Comparison of ENCODE assay signal across 8 cellular contexts in the genomic region with DNA sequence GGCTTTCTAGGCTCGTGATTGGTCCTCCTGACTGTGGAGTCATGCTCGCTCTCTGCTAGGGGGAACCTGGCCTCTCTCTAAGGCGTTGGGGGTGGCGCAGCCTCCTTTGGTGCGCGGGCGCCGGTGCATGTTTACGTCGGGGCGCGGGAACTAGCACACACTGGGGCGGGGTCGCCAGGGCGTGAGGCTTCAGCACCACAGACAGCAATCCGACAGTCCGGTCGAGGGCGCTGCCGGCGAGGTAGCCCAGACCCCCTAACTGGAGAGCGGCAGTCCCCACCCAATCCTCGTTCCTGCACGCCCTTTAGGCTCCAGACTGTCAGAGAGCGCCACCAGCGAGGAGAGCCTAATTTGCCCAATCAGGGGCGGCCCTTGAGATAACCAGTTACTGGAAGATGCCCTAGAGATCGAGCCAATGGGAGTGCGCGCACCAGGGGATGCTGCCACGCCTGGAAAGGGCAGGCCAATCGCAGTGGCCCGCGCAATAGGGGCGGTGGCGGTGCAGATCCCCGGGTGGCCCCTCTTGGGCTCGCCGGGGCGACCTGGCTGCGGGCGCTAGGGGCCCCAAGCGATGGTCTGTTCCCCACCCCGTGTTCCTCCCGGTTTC. TPM values are rescaled to one million over a fixed set of nuclear protein-coding genes. Genes with fewer than 3 reads are reported as not detected.
DNase-seq lines count a peak whose midpoint lies in the region; ATAC-seq and TF ChIP-seq lines count a peak whose summit lies in the region.

No MANE protein-coding gene starts in this region.

- WGBS in liver, result 6% methylated on average over 45 of the region's 45 CpGs

- peaks cover 54% of the 10 kb centered on the region for H3K27me3 Mint-ChIP-seq in dendritic cell treated with granulocyte-macrophage colony-stimulating factor and Interleukin-4, amounts not matched to agents 40 ng/mL and 50 ng/mL, for 4 days

- peaks cover 0 to 3% (median 0%) of the 10 kb centered on the region in 4 donors for H3K27me3 ChIP-seq in liver (ENCODE audit: control insufficient read depth in 4 of 4, insufficient read depth in 4 of 4, low read length in 3 of 4)

- peak overlapping the region; percentile 86 for H3K27ac Mint-ChIP-seq in dendritic cell treated with granulocyte-macrophage colony-stimulating factor and Interleukin-4, amounts not matched to agents 40 ng/mL and 50 ng/mL, for 4 days

- H3K36me3 ChIP-seq in liver (ENCODE audit: control insufficient read depth in 4 of 4, insufficient read depth in 3 of 4, low read depth in 1 of 4, low read length in 3 of 4), result peaks cover 0 to 5% (median 0%) of the 10 kb centered on the region in 4 donors

- no peak overlapping the region for H3K27ac ChIP-seq in liver (ENCODE audit: low read depth in 1 of 2, low read length in 2 of 2)

- H3K4me3 ChIP-seq in liver (ENCODE audit: low read depth in 1 of 3, low read length in 3 of 3), result peak overlapping the region in 1 of 3 donors; percentile 27

- H3K4me3 Mint-ChIP-seq in dendritic cell treated with granulocyte-macrophage colony-stimulating factor and Interleukin-4, amounts not matched to agents 40 ng/mL and 50 ng/mL, for 4 days, result peak overlapping the region; percentile 81

- no peaks in the 10 kb centered on the region for H3K9me3 Mint-ChIP-seq in dendritic cell treated with granulocyte-macrophage colony-stimulating factor and Interleukin-4, amounts not matched to agents 40 ng/mL and 50 ng/mL, for 4 days

- H3K9me3 ChIP-seq in liver (ENCODE audit: control insufficient read depth in 4 of 4, low read length in 3 of 4), result no peaks in the 10 kb centered on the region

- ATAC-seq in GM18858 (IDR thresholded peaks at IDR 0.05; ENCODE audit: unreplicated experiment) (peak; percentile 44), HG03175 (IDR thresholded peaks at IDR 0.05; ENCODE audit: unreplicated experiment) (peak; percentile 56)

- peak; percentile 2 for TF ChIP-seq CTCF in liver (IDR thresholded peaks at IDR 0.05; ENCODE audit: low read depth, low read length, missing input control)

- H3K9ac ChIP-seq in liver (ENCODE audit: low read depth in 1 of 2, low read length in 2 of 2), result no peak overlapping the region

- H3K4me1 Mint-ChIP-seq in dendritic cell treated with granulocyte-macrophage colony-stimulating factor and Interleukin-4, amounts not matched to agents 40 ng/mL and 50 ng/mL, for 4 days (ENCODE audit: low read depth), result peaks cover 36% of the 10 kb centered on the region

- intact Hi-C loops in dendritic cell treated with granulocyte-macrophage colony-stimulating factor and Interleukin-4, amounts not matched to agents 40 ng/mL and 50 ng/mL, for 4 days (cut with micrococcal nuclease), result loop anchor here (1.0 to 5.0 kb wide), 2 partner anchors 47 to 240 kb away; partner anchors contain the start of gene ECSIT

- peaks cover 14 to 25% (median 17%) of the 10 kb centered on the region in 4 donors for H3K4me1 ChIP-seq in liver (ENCODE audit: control insufficient read depth in 4 of 4, insufficient read depth in 4 of 4, low read length in 3 of 4)

- no peak for TF ChIP-seq RAD21 in liver (IDR thresholded peaks at IDR 0.05)

- peak; percentile 93 for DNase-seq in A172 (ENCODE audit: low spot score)
- DNase-seq in NCI-H446 (lab: John Stamatoyannopoulos, UW), result peak; percentile 75 to 96
- peak; percentile 59 to 71 for DNase-seq in activated CD4-positive, alpha-beta T cell treated with anti-CD3 and anti-CD28 coated beads for 24 hours (ENCODE audit: low read depth in 2 of 2)
- peak; percentile 14 to 52 (median 48) for DNase-seq in stimulated activated CD4-positive, alpha-beta T cell treated with anti-CD3 and anti-CD28 coated beads, TNF-alpha, amount 100 ng/mL, for 4 hours (ENCODE audit: low read depth in 3 of 3)

- H3K36me3 Mint-ChIP-seq in dendritic cell treated with granulocyte-macrophage colony-stimulating factor and Interleukin-4, amounts not matched to agents 40 ng/mL and 50 ng/mL, for 4 days (ENCODE audit: low read depth), result peaks cover 19% of the 10 kb centered on the region

TF ChIP-seq in liver, 16 proteins besides CTCF, POLR2A, EP300 and RAD21:
- TF ChIP-seq FOXA1 (IDR thresholded peaks at IDR 0.05), result no peak
- TF ChIP-seq, protein P1, sequence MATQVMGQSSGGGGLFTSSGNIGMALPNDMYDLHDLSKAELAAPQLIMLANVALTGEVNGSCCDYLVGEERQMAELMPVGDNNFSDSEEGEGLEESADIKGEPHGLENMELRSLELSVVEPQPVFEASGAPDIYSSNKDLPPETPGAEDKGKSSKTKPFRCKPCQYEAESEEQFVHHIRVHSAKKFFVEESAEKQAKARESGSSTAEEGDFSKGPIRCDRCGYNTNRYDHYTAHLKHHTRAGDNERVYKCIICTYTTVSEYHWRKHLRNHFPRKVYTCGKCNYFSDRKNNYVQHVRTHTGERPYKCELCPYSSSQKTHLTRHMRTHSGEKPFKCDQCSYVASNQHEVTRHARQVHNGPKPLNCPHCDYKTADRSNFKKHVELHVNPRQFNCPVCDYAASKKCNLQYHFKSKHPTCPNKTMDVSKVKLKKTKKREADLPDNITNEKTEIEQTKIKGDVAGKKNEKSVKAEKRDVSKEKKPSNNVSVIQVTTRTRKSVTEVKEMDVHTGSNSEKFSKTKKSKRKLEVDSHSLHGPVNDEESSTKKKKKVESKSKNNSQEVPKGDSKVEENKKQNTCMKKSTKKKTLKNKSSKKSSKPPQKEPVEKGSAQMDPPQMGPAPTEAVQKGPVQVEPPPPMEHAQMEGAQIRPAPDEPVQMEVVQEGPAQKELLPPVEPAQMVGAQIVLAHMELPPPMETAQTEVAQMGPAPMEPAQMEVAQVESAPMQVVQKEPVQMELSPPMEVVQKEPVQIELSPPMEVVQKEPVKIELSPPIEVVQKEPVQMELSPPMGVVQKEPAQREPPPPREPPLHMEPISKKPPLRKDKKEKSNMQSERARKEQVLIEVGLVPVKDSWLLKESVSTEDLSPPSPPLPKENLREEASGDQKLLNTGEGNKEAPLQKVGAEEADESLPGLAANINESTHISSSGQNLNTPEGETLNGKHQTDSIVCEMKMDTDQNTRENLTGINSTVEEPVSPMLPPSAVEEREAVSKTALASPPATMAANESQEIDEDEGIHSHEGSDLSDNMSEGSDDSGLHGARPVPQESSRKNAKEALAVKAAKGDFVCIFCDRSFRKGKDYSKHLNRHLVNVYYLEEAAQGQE (IDR thresholded peaks at IDR 0.05), result peak; percentile 18
TF ChIP-seq in liver: peak in this region for 1.

RNA-seq across cellular contexts. Expression of gene ELAVL3, which starts 1.0 kb away (rescaled TPM):
- not detected in 2 replicates for total RNA-seq in A172 (2014; rRNA removed; shearing (Covaris generic))
- total RNA-seq in liver, result not detected
- not detected for polyA plus RNA-seq in liver

RNA-seq across cellular contexts. Expression of gene ZNF653, which starts 23.8 kb away (rescaled TPM):
- 5.2 and 21.2 TPM in 2 replicates for total RNA-seq in A172 (2014; rRNA removed; shearing (Covaris generic))
- 1 to 10 TPM; 3.0 to 4.6 TPM for total RNA-seq in liver
- 1 to 10 TPM; 1.3 to 3.3 TPM for polyA plus RNA-seq in liver

RNA-seq across cellular contexts. Expression of gene PRKCSH, which starts 46.4 kb away (rescaled TPM):
- 149 and 173 TPM in 2 replicates for total RNA-seq in A172 (2014; rRNA removed; shearing (Covaris generic))
- total RNA-seq in liver, result 100 to 1,000 TPM in 1 of 2 donors, 10 to 100 TPM in 1; 53.0 to 104 TPM
- 100 to 1,000 TPM in 1 of 2 donors, 10 to 100 TPM in 1; 42.9 to 165 TPM for polyA plus RNA-seq in liver

RNA-seq across cellular contexts. Expression of gene ODAD3, which starts 47.0 kb away (rescaled TPM):
- total RNA-seq in A172 (2014; rRNA removed; shearing (Covaris generic)), result 1.5 and 6.1 TPM in 2 replicates
- under 1 TPM in 1 of 2 donors, not detected in 1; 0.08 TPM for total RNA-seq in liver
- polyA plus RNA-seq in liver, result under 1 TPM; 0.21 to 0.46 TPM

RNA-seq across cellular contexts. Expression of gene ECSIT, which starts 47.1 kb away (rescaled TPM):
- 44.0 and 54.0 TPM in 2 replicates for total RNA-seq in A172 (2014; rRNA removed; shearing (Covaris generic))
- 10 to 100 TPM; 20.5 to 34.9 TPM for total RNA-seq in liver
- polyA plus RNA-seq in liver, result 10 to 100 TPM; 27.2 to 37.4 TPM
